Comparison of ENCODE assay signal across 13 cellular contexts in genomic region chr3:195159819-195160175, GRCh38.
DNase-seq lines count a peak whose midpoint lies in the region; ATAC-seq and TF ChIP-seq lines count a peak whose summit lies in the region.
"Had no signal": no experiment of that assay in that cellular context is flagged by ENCODE, and none has a peak within 500 bp of the region (broad histone marks: within the 10 kb centered on the region; RNA-seq: fewer than 3 reads in every experiment).

No MANE protein-coding gene starts in this region.

- POLR2A ChIA-PET in MCF 10A (lab: Yijun Ruan, JAX): interaction anchor here (0.8 to 1.0 kb wide), 2 partner anchors 11 to 14 kb away, joined by 3 read pairs; no protein-coding TSS in a partner anchor
- POLR2A ChIA-PET in GM10248 (lab: Yijun Ruan, JAX): no interaction called here

- H3K4me3 Mint-ChIP-seq in MCF 10A (ENCODE audit: unreplicated experiment): no peak overlapping the region
- H3K4me3 Mint-ChIP-seq in brain: no peak overlapping the region
- H3K4me3 Mint-ChIP-seq in memory B cell: no peak overlapping the region
- H3K4me3 Mint-ChIP-seq in type B pancreatic cell: peak overlapping the region; percentile 43

- H3K27me3 Mint-ChIP-seq in MCF 10A (ENCODE audit: insufficient read depth, unreplicated experiment) (no peaks in the 10 kb centered on the region), brain (no peaks in the 10 kb centered on the region), memory B cell (no peaks in the 10 kb centered on the region), type B pancreatic cell (no peaks in the 10 kb centered on the region)

- TF ChIP-seq POLR2A in breast epithelium (IDR thresholded peaks at IDR 0.05): no peak

- DNase-seq in breast epithelium (ENCODE audit: low spot score in 2 of 2) (no peak), MCF 10A (ENCODE audit: unreplicated experiment) (no peak), memory B cell (ENCODE audit: low spot score in 2 of 2) (no peak), type B pancreatic cell (ENCODE audit: extremely low spot score, unreplicated experiment) (no peak), dorsolateral prefrontal cortex (no peak), GM10248 (ENCODE audit: extremely low spot score) (no peak)
- no peak for DNase-seq in central memory CD4-positive, alpha-beta T cell
- DNase-seq: activated CD4-positive, CD25-positive, alpha-beta regulatory T cell; activated T-cell treated with anti-CD3 and anti-CD28 coated beads, Interleukin-2, amount 50 U/mL, for 1 hour; NCI-H1092 treated with DMSO at 0.1 percent for 48 hours; nucleus accumbens; stimulated activated CD4-positive, alpha-beta T cell treated with anti-CD3 and anti-CD28 coated beads, Interleukin-4, amount 100 ng/mL, for 1 hour had no signal

- no TSS peak for BruUV-seq in MCF 10A (replicated peaks; lab: Mats Ljungman, UMichigan)

- H3K4me1 ChIP-seq in breast epithelium: peaks cover 3 to 4% of the 10 kb centered on the region in 2 donors

- intact Hi-C loops in breast epithelium (cut with DNase I; ENCODE audit: low total_unique reads) (no loop called here), MCF 10A (cut with micrococcal nuclease) (no loop called here), dorsolateral prefrontal cortex (cut with DNase I) (loop anchor here in 1 of 2 donors (5.0 kb wide), 1 partner anchor 33 kb away; no protein-coding TSS in a partner anchor)

- no peaks in the 10 kb centered on the region for H3K36me3 ChIP-seq in breast epithelium

- H3K27ac ChIP-seq in breast epithelium (peak overlapping the region; percentile 21 to 86), dorsolateral prefrontal cortex (peak overlapping the region in 25 of 59 donors; percentile 1 to 77 (median 48))

- CTCF ChIA-PET in MCF 10A (lab: Yijun Ruan, JAX): interaction anchor here (1.0 kb wide), 1 partner anchor 26 kb away, joined by 3 read pairs; no protein-coding TSS in a partner anchor
- CTCF ChIA-PET in GM10248 (lab: Yijun Ruan, JAX): interaction anchor here (1.0 to 2.0 kb wide), 5 partner anchors 9 to 44 kb away, joined by 3 to 6 read pairs (median 4); no protein-coding TSS in a partner anchor

- H3K27ac Mint-ChIP-seq in MCF 10A (ENCODE audit: low read depth, unreplicated experiment) (no peak overlapping the region), brain (peak overlapping the region in 4 of 5 experiments; percentile 2 to 86 (median 46)), memory B cell (peak overlapping the region; percentile 19), type B pancreatic cell (peak overlapping the region; percentile 57)

- peaks cover 11% of the 10 kb centered on the region for H3K4me1 Mint-ChIP-seq in MCF 10A (ENCODE audit: insufficient read depth, unreplicated experiment)
- peaks cover 61% of the 10 kb centered on the region for H3K4me1 Mint-ChIP-seq in brain
- H3K4me1 Mint-ChIP-seq in memory B cell: peaks cover 49% of the 10 kb centered on the region
- H3K4me1 Mint-ChIP-seq in type B pancreatic cell (ENCODE audit: unreplicated experiment): peaks cover 69% of the 10 kb centered on the region

- H3K36me3 Mint-ChIP-seq in MCF 10A (ENCODE audit: insufficient read depth, unreplicated experiment): peaks cover 5% of the 10 kb centered on the region
- H3K36me3 Mint-ChIP-seq in brain: peaks cover 9% of the 10 kb centered on the region
- no peaks in the 10 kb centered on the region for H3K36me3 Mint-ChIP-seq in memory B cell
- H3K36me3 Mint-ChIP-seq in type B pancreatic cell: no peaks in the 10 kb centered on the region

- H3K9me3 ChIP-seq in breast epithelium: no peaks in the 10 kb centered on the region

- no peaks in the 10 kb centered on the region for H3K27me3 ChIP-seq in breast epithelium
- no peaks in the 10 kb centered on the region for H3K27me3 ChIP-seq in dorsolateral prefrontal cortex

- TF ChIP-seq CTCF in breast epithelium (IDR thresholded peaks at IDR 0.05) (no peak), MCF 10A (IDR thresholded peaks at IDR 0.05; ENCODE audit: unreplicated experiment) (no peak), brain (conservative IDR thresholded peaks at IDR 0.05) (no peak), type B pancreatic cell (conservative IDR thresholded peaks at IDR 0.05) (no peak), dorsolateral prefrontal cortex (IDR thresholded peaks at IDR 0.05 in 54 of 56, conservative IDR thresholded peaks at IDR 0.05 in 2 of 56; ENCODE audit: low read depth in 1 of 56, partially characterized antibody in 56 of 56) (no peak), GM10248 (IDR thresholded peaks at IDR 0.05; ENCODE audit: control extremely low read depth, extremely low read depth, low read depth, missing control alignments) (no peak)

- H3K4me3 ChIP-seq in breast epithelium: no peak overlapping the region
- H3K4me3 ChIP-seq in dorsolateral prefrontal cortex: no peak overlapping the region

- H3K9me3 Mint-ChIP-seq in MCF 10A (ENCODE audit: unreplicated experiment) (no peaks in the 10 kb centered on the region), brain (peaks cover 0 to 3% (median 0%) of the 10 kb centered on the region in 5 experiments), memory B cell (no peaks in the 10 kb centered on the region), type B pancreatic cell (no peaks in the 10 kb centered on the region)

- ATAC-seq in memory B cell (ENCODE audit: low read depth): no peak
